In the genomic region with DNA sequence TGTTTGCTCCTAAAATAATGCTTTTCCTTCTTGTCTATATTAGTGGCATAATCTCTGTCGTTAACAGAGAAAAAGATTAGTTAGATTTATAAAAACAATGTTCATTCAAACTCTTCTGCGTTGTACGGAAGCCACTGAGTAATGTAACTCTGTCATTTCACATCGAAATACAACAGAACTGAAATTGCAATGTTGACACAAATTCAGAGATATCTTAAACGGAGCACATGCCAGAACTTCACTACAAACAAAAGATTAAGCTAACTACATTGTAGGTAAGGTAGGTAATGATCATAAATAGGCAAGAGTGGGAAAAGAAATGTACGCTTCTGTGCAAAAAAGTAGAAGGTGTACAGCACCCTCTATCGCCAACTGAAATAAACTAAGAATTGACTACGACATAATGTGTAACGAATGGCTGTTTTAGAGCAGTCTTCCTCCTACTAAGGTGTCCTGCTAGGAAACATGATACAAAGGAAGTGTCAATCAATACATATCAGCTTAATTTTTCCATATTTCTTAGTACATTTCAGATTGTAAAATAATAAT, we compare ENCODE assay signal across 12 cellular contexts. TPM values are rescaled to one million over a fixed set of nuclear protein-coding genes. Genes with fewer than 3 reads are reported as not detected.
A peak's percentile ranks its signal among the peaks of the same experiment; 100 is the strongest.
DNase-seq lines count a peak whose midpoint lies in the region; TF ChIP-seq lines count a peak whose summit lies in the region.
"Had no signal": no experiment of that assay in that cellular context is flagged by ENCODE, and none has a peak within 500 bp of the region (broad histone marks: within the 10 kb centered on the region; RNA-seq: fewer than 3 reads in every experiment).

No MANE protein-coding gene starts in this region.

- TF ChIP-seq CTCF in OCI-LY3 (IDR thresholded peaks at IDR 0.05; ENCODE audit: low read depth, low read length): 0 out of 2 replicates have a peak, but pooled peaks have one; percentile 13
- peak; percentile 24 for TF ChIP-seq CTCF in smooth muscle cell (IDR thresholded peaks at IDR 0.05; ENCODE audit: borderline replicate concordance, insufficient read depth, poor library complexity, severe bottlenecking)

- H4K20me1 ChIP-seq in OCI-LY3 (ENCODE audit: insufficient read depth, low read length) (no peaks in the 10 kb centered on the region), smooth muscle cell (ENCODE audit: low read depth) (no peaks in the 10 kb centered on the region)

- DNase-seq in NCI-H748 (lab: John Stamatoyannopoulos, UW; ENCODE audit: unreplicated experiment) (peak; percentile 17), NCI-H748 treated with DMSO at 0.1 percent for 48 hours (lab: John Stamatoyannopoulos, UW) (no peak), dermis blood vessel endothelial cell (peak; percentile 23), smooth muscle cell (lab: John Stamatoyannopoulos, UW; ENCODE audit: unreplicated experiment) (no peak), NCI-H226 (no peak), NCI-H774 (lab: John Stamatoyannopoulos, UW) (no peak), anterior cingulate cortex (lab: John Stamatoyannopoulos, UW) (no peak)
- DNase-seq: activated T-cell treated with anti-CD3 and anti-CD28 coated beads for 4 hours, mesenchymal stem cell, NCI-H2029 had no signal

- H3K36me3 ChIP-seq in OCI-LY3 (replicated peaks; ENCODE audit: low read depth, low read length) (no peaks in the 10 kb centered on the region), smooth muscle cell (ENCODE audit: low read depth) (no peaks in the 10 kb centered on the region)

- H3K9ac ChIP-seq in OCI-LY3 (ENCODE audit: low read length) (no peak overlapping the region), smooth muscle cell (ENCODE audit: low read depth) (no peak overlapping the region)

- H3K4me1 ChIP-seq in OCI-LY3 (ENCODE audit: low read length) (no peaks in the 10 kb centered on the region), smooth muscle cell (ENCODE audit: low read depth) (no peaks in the 10 kb centered on the region)

- H3K4me2 ChIP-seq in OCI-LY3 (ENCODE audit: low read length): no peak overlapping the region
- no peak overlapping the region for H3K4me2 ChIP-seq in smooth muscle cell

- 86% methylated on average over 9 of the region's 9 CpGs for WGBS in smooth muscle cell (ENCODE audit: low lambda C conversion rate)

- H3K4me3 ChIP-seq in OCI-LY3 (ENCODE audit: low read length) (no peak overlapping the region), smooth muscle cell (no peak overlapping the region)
- H3K4me3 ChIP-seq: coronary artery had no signal

- H3K27me3 ChIP-seq in OCI-LY3 (ENCODE audit: low read depth, low read length) (no peaks in the 10 kb centered on the region), smooth muscle cell (ENCODE audit: low read depth) (no peaks in the 10 kb centered on the region)

- no peaks in the 10 kb centered on the region for H3F3A ChIP-seq in smooth muscle cell (ENCODE audit: low read depth)

- H3K27ac ChIP-seq in OCI-LY3 (ENCODE audit: low read length) (no peak overlapping the region), smooth muscle cell (ENCODE audit: low read depth) (no peak overlapping the region)
- H3K27ac ChIP-seq: coronary artery had no signal

- H2AFZ ChIP-seq in OCI-LY3 (ENCODE audit: low read depth, low read length) (no peak overlapping the region), smooth muscle cell (ENCODE audit: low read depth) (no peak overlapping the region)

- H3K79me2 ChIP-seq in OCI-LY3 (ENCODE audit: low read length): no peaks in the 10 kb centered on the region
- no peaks in the 10 kb centered on the region for H3K79me2 ChIP-seq in smooth muscle cell (ENCODE audit: low read depth)

- H3K9me3 ChIP-seq in OCI-LY3 (ENCODE audit: insufficient read depth, low read length) (no peaks in the 10 kb centered on the region), smooth muscle cell (replicated peaks; ENCODE audit: low read depth) (no peaks in the 10 kb centered on the region)

RNA-seq across cellular contexts. Expression of gene PCNX2, which starts 56.6 kb away (rescaled TPM):
- total RNA-seq in dermis blood vessel endothelial cell (0.51 and 0.60 TPM in 2 replicates), smooth muscle cell (12.5 and 18.2 TPM in 2 replicates)
- polyA plus RNA-seq in smooth muscle cell: 4.7 and 8.1 TPM in 2 replicates

Comparison
In these comparisons a context has a peak if more than half of its experiments do, and no peak if none do; other contexts are left out.
1. DNase-seq: peak in NCI-H748 (single experiment) and dermis blood vessel endothelial cell (single experiment); none in NCI-H748 treated with DMSO at 0.1 percent for 48 hours (single experiment), smooth muscle cell (single experiment), NCI-H226 (single experiment), NCI-H774 (single experiment) and anterior cingulate cortex (0 of 58).